1 cellular context compared by ENCODE assay signal in genomic region chr1:43206721-43207228, GRCh38.
TF ChIP-seq lines count a peak whose summit lies in the region.

No MANE protein-coding gene starts in this region.

TF ChIP-seq in HepG2, 621 proteins besides CTCF, POLR2A, EP300 and RAD21 (continued from another document):
- no peak for TF ChIP-seq MNT (IDR thresholded peaks at IDR 0.05)
- TF ChIP-seq NFKB2 (CRISPR knock-in tag; IDR thresholded peaks at IDR 0.05; ENCODE audit: borderline replicate concordance) = no peak
- TF ChIP-seq KDM1A (CRISPR knock-in tag; IDR thresholded peaks at IDR 0.05) = no peak
